Comparison of ENCODE assay signal across 9 cellular contexts in the genomic region with DNA sequence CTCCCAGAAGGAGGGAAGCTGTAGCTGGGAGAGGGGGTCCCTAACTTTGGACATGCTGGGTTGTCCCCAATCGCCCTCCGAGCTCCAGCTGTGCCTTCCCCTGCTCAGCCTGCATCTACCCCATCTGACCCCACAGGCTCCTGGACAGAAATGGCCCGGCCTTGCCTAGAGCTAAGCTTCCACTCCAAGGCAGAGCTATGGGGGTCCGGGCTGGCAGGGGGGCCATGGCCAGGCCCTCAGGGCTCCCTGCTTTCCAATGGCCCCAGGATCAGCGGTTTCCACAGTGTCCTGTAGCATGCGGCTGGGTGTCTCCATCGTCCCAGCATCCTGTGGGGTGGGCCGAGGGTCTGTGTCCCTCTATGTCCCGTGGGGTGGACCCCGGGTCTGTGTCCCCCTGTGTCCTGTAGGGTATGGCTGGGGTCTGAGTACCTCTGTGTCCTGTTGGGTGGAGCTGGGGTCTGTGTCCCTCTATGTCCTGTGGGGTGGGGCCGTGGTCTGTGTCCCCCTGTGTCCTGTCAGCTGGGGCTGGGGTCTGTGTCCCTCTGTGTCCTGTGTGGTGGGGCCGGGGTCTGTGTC.
DNase-seq lines count a peak whose midpoint lies in the region; ATAC-seq and TF ChIP-seq lines count a peak whose summit lies in the region.
"Had no signal": no experiment of that assay in that cellular context is flagged by ENCODE, and none has a peak within 500 bp of the region (broad histone marks: within the 10 kb centered on the region; RNA-seq: fewer than 3 reads in every experiment).

No MANE protein-coding gene starts in this region.

- no peaks in the 10 kb centered on the region for H3K9me3 Mint-ChIP-seq in chondrocyte (ENCODE audit: low read depth)
- no peaks in the 10 kb centered on the region for H3K9me3 Mint-ChIP-seq in naive thymus-derived CD8-positive, alpha-beta T cell

- no peaks in the 10 kb centered on the region for H3K36me3 Mint-ChIP-seq in chondrocyte (ENCODE audit: low read depth)
- H3K36me3 Mint-ChIP-seq in naive thymus-derived CD8-positive, alpha-beta T cell, result no peaks in the 10 kb centered on the region

- no peaks in the 10 kb centered on the region for H3K27me3 ChIP-seq in uterus

- H3K27me3 Mint-ChIP-seq in chondrocyte (ENCODE audit: low read depth), result no peaks in the 10 kb centered on the region
- no peaks in the 10 kb centered on the region for H3K27me3 Mint-ChIP-seq in naive thymus-derived CD8-positive, alpha-beta T cell

- TF ChIP-seq CTCF in chondrocyte (IDR thresholded peaks at IDR 0.05) (peak; percentile 56), uterus (IDR thresholded peaks at IDR 0.05) (no peak), lower leg skin (IDR thresholded peaks at IDR 0.05) (no peak)

- POLR2A ChIA-PET in naive thymus-derived CD8-positive, alpha-beta T cell (lab: Charles Lee), result interaction anchor here (0.7 to 4.8 kb wide), 12 partner anchors 9 to 321 kb away, joined by 3 to 71 read pairs (median 5); a partner anchor contains a TSS

- ATAC-seq in Right ventricle myocardium superior (ENCODE audit: poor library complexity) (peak; percentile 9), HG02610 (IDR thresholded peaks at IDR 0.05; ENCODE audit: unreplicated experiment) (no peak)
- no peak for ATAC-seq in naive thymus-derived CD8-positive, alpha-beta T cell

- TF ChIP-seq POLR2A in uterus (IDR thresholded peaks at IDR 0.05), result no peak
- no peak for TF ChIP-seq POLR2A in lower leg skin (IDR thresholded peaks at IDR 0.05)

- H3K4me3 ChIP-seq in uterus (peak overlapping the region in 1 of 2 donors; percentile 21), lower leg skin (ENCODE audit: low read depth, poor library complexity, severe bottlenecking) (no peak overlapping the region)

- H3K4me1 Mint-ChIP-seq in chondrocyte (ENCODE audit: low read depth), result peaks cover 47% of the 10 kb centered on the region
- peaks cover 4 to 20% (median 14%) of the 10 kb centered on the region in 4 donors for H3K4me1 Mint-ChIP-seq in naive thymus-derived CD8-positive, alpha-beta T cell

- 48 to 60% methylated on average over 3 to 5 of the region's 12 CpGs for WGBS in lower leg skin, 2 donors

- no peak for DNase-seq in Right ventricle myocardium superior
- no peak for DNase-seq in cardiac septum (ENCODE audit: low spot score)
- DNase-seq in chondrocyte (ENCODE audit: low spot score), result no peak
- no peak for DNase-seq in naive thymus-derived CD8-positive, alpha-beta T cell
- no peak for DNase-seq in uterus
- DNase-seq in head of caudate nucleus, result no peak
- DNase-seq in lower leg skin (ENCODE audit: low spot score in 2 of 2), result no peak
- DNase-seq: NCI-H526 had no signal

- peaks cover 10 to 14% of the 10 kb centered on the region in 2 donors for H3K4me1 ChIP-seq in uterus

- peak overlapping the region; percentile 95 for H3K27ac Mint-ChIP-seq in chondrocyte (ENCODE audit: unreplicated experiment)
- H3K27ac Mint-ChIP-seq in naive thymus-derived CD8-positive, alpha-beta T cell, result peak overlapping the region; percentile 92 to 99 (median 98)

- intact Hi-C loops in Right ventricle myocardium superior (cut with DNase I), result no loop called here
- intact Hi-C loops in cardiac septum (cut with DNase I), result loop anchor here (5.0 kb wide), 1 partner anchor 145 kb away; no protein-coding TSS in a partner anchor
- intact Hi-C loops in uterus (cut with DNase I; ENCODE audit: low total_unique reads), result loop anchor here (10.0 kb wide), 2 partner anchors 188 to 278 kb away; a partner anchor contains a TSS
- intact Hi-C loops in head of caudate nucleus (cut with DNase I), result loop anchor here (10.0 kb wide), 1 partner anchor 278 kb away; no protein-coding TSS in a partner anchor
- intact Hi-C loops in lower leg skin (cut with DNase I; ENCODE audit: low total_unique reads), result no loop called here

- H3K36me3 ChIP-seq in uterus, result no peaks in the 10 kb centered on the region

- peak overlapping the region; percentile 90 to 94 for H3K27ac ChIP-seq in uterus

- H3K4me3 Mint-ChIP-seq in chondrocyte (ENCODE audit: unreplicated experiment), result peak overlapping the region; percentile 31
- H3K4me3 Mint-ChIP-seq in naive thymus-derived CD8-positive, alpha-beta T cell, result peak overlapping the region; percentile 83 to 91 (median 88)

- H3K9me3 ChIP-seq in uterus, result no peaks in the 10 kb centered on the region

Comparison
In these comparisons a context has a peak if more than half of its experiments do, and no peak if none do; other contexts are left out.
1. intact Hi-C loops: an anchor here in cardiac septum (5.0 kb wide), uterus (10.0 kb wide) and head of caudate nucleus (10.0 kb wide); none called in Right ventricle myocardium superior and lower leg skin.